ENCODE assay signal across 27 cellular contexts in the genomic region with DNA sequence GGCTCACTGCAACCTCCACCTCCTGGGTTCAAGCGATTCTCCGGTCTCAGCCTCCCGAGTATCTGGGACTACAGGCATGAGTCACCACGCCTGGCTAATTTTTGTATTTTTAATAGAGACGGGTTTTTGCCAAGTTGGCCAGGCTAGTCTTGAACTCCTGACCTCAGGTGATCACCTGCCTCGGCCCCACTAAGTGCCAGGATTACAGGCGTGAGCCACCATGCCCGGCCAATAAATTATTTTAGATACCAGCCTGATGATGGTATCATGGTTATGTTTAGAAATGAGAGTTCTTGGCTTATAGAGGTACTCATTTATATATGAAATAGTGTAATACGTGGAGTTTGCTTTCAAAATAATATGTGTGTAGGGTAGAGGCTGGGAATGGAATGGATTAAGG.
"Had no signal": no experiment of that assay in that cellular context is flagged by ENCODE, and none has a peak within 500 bp of the region (broad histone marks: within the 10 kb centered on the region; RNA-seq: fewer than 3 reads in every experiment).

No MANE protein-coding gene starts in this region.

- DNase-seq: stimulated activated CD4-positive, alpha-beta T cell treated with anti-CD3 and anti-CD28 coated beads, Interleukin-2, amount 100 ng/mL, for 48 hours; stimulated activated CD4-positive, alpha-beta T cell treated with anti-CD3 and anti-CD28 coated beads, Interleukin-4, amount 100 ng/mL, for 1 hour; stimulated activated CD4-positive, alpha-beta T cell treated with anti-CD3 and anti-CD28 coated beads, Interleukin-4, amount 100 ng/mL, for 24 hours; stimulated activated CD4-positive, alpha-beta T cell treated with anti-CD3 and anti-CD28 coated beads, Interleukin-4, amount 100 ng/mL, for 4 hours; stimulated activated CD8-positive, alpha-beta memory T cell treated with anti-CD3 and anti-CD28 coated beads, Interleukin-4, amount 100 ng/mL, for 48 hours; stimulated activated naive B cell treated with anti-CD40 and anti-IgM and Interleukin-4, amounts not matched to agents 10 μg/mL and 1 μg/mL and 100 μg/mL, for 72 hours; stimulated activated naive CD4-positive, alpha-beta T cell; stimulated activated naive CD4-positive, alpha-beta T cell treated with Interleukin-2 at 50 U/mL for 16 hours; stimulated activated naive CD8-positive, alpha-beta T cell treated with anti-CD3 and anti-CD28 coated beads, Interleukin-15, amount 100 ng/mL, for 72 hours; stimulated activated naive CD8-positive, alpha-beta T cell treated with anti-CD3 and anti-CD28 coated beads, Interleukin-15, Interleukin-2, amounts not matched to agents 100 U/mL and 50 U/mL, for 24 hours; stomach; substantia nigra; testis; thyroid gland; tibial artery; transverse colon; trophoblast cell; upper lobe of left lung; upper lobe of right lung; uterus had no signal

- ATAC-seq: stimulated activated effector memory CD8-positive, alpha-beta T cell treated with anti-CD3 and anti-CD28 coated beads, Interleukin-12 subunit alpha, Interleukin-12 subunit beta, amount 100 ng/mL, for 72 hours; stimulated activated memory B cell treated with anti-CD40 and anti-IgM and Interleukin-4, amounts not matched to agents 10 μg/mL and 1 μg/mL and 100 μg/mL, for 72 hours; stimulated activated naive B cell treated with anti-CD40 and anti-IgM and Interleukin-4, amounts not matched to agents 10 μg/mL and 1 μg/mL and 100 μg/mL, for 72 hours; stimulated activated naive CD8-positive, alpha-beta T cell treated with anti-CD3 and anti-CD28 coated beads, Interleukin-15, amount 100 ng/mL, for 72 hours; stimulated activated naive CD8-positive, alpha-beta T cell treated with anti-CD3 and anti-CD28 coated beads, Interleukin-15, Interleukin-2, amounts not matched to agents 100 U/mL and 50 U/mL, for 24 hours; upper lobe of right lung had no signal

- H3K4me3 ChIP-seq: stomach, suprapubic skin, testis, thoracic aorta, thyroid gland, tibial artery, tibial nerve, transverse colon, upper lobe of left lung, upper lobe of right lung, uterus, vagina had no signal

- H3K9me3 ChIP-seq: suprapubic skin, testis, thoracic aorta, thyroid gland, tibial artery, tibial nerve, transverse colon, upper lobe of left lung, upper lobe of right lung, uterus, vagina had no signal

- H3K27ac ChIP-seq: stomach, suprapubic skin, testis, thyroid gland, tibial artery, tibial nerve, transverse colon, upper lobe of left lung, upper lobe of right lung, uterus, vagina had no signal

- H3K27me3 ChIP-seq: stomach, suprapubic skin, testis, thyroid gland, tibial artery, tibial nerve, transverse colon, upper lobe of left lung, upper lobe of right lung, uterus, vagina had no signal

- FAIRE-seq: urothelium cell line had no signal

- H3K4me1 ChIP-seq: stomach, suprapubic skin, testis, thyroid gland, tibial artery, tibial nerve, transverse colon, upper lobe of left lung, upper lobe of right lung, uterus, vagina had no signal

- H3K36me3 ChIP-seq: thoracic aorta, thyroid gland, transverse colon, upper lobe of left lung, uterus had no signal
